ENCODE assay signal across 8 cellular contexts in the genomic region with DNA sequence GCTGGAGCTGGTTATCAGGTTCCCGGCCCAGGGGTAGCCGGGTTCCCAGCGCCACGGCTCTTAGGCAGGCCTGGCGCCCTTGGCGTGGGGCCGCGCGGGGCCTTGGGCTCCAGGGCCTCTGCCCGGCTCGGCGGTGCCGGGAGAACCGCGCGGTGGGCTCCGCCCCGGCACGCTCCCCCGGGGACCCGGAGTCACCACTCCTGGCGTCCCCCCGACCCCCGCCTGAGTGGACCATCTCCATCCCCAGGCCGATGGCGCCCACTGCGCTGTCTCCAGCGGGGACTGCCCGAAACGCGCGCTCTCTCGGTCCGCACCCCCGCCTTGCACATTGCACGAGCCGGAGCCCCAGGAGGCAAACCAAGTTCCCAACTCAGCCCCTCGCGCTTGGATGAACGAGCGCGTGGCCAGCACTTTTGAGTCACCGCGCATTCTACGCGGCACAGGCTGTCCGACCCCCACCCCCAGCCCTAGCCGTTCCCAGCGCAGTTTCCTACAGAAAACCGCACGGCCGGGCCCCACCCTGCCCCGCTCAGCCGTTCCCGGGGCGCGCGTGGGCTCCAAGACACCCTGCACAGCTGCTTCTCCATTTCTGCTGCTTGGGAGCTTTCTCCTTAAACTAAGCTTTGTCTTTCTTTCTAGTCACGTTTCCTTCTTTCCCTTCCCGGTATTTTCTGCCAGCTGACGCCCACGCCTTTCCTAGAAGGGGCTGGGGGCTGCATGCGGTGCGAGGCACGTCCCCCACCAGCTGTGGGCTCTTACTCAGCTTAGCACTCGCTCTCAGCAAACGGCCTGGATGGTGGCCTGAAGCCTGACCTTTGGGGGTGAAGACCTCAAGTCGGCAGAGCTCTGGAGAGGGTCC. TPM values are rescaled to one million over a fixed set of nuclear protein-coding genes. Genes with fewer than 3 reads are reported as not detected.
DNase-seq lines count a peak whose midpoint lies in the region; ATAC-seq and TF ChIP-seq lines count a peak whose summit lies in the region.

No MANE protein-coding gene starts in this region.

- peak overlapping the region; percentile 72 for H3K4me3 ChIP-seq in GM06990 (replicated peaks; ENCODE audit: low read depth, low read length)
- peak overlapping the region; percentile 80 for H3K4me3 ChIP-seq in MM.1S (ENCODE audit: low read length)
- H3K4me3 ChIP-seq in fibroblast of villous mesenchyme (ENCODE audit: low read depth, low read length): peak overlapping the region; percentile 71

- H3K9me2 ChIP-seq in MM.1S (replicated peaks; ENCODE audit: insufficient read depth, low read length): no peaks in the 10 kb centered on the region

- H2AFZ ChIP-seq in MM.1S (ENCODE audit: low read length): peak overlapping the region; percentile 80

- H3K27me3 ChIP-seq in GM06990 (replicated peaks; ENCODE audit: control insufficient read depth, insufficient read depth, low read length): no peaks in the 10 kb centered on the region
- no peaks in the 10 kb centered on the region; the same call in 1 of the 2 replicates for H3K27me3 ChIP-seq in MM.1S (replicated peaks; ENCODE audit: insufficient read depth, low read length)

- no peaks in the 10 kb centered on the region for H4K20me1 ChIP-seq in MM.1S (ENCODE audit: insufficient read depth, low read length)

- H3K36me3 ChIP-seq in GM06990 (ENCODE audit: control insufficient read depth, insufficient read depth, low read length) (no peaks in the 10 kb centered on the region; the same call in 1 of the 2 replicates), MM.1S (replicated peaks; ENCODE audit: insufficient read depth, low read length) (no peaks in the 10 kb centered on the region)

- H3F3A ChIP-seq in MM.1S (ENCODE audit: insufficient read depth, low read length): peaks cover 25% of the 10 kb centered on the region

- no peak for DNase-seq in GM06990 (ENCODE audit: extremely low read depth, insufficient read length)
- DNase-seq in MM.1S: peak; percentile 19
- DNase-seq in activated CD8-positive, alpha-beta memory T cell treated with anti-CD3 and anti-CD28 coated beads, Interleukin-2, amount 50 U/mL, for 4 hours: peak; percentile 41
- DNase-seq in fibroblast of villous mesenchyme (ENCODE audit: low read depth): peak; percentile 58
- DNase-seq in omental fat pad (ENCODE audit: low spot score): peak; percentile 34
- DNase-seq in NCI-H2029 (lab: John Stamatoyannopoulos, UW): no peak

- ATAC-seq in GM21825 (IDR thresholded peaks at IDR 0.05; ENCODE audit: unreplicated experiment) (peak; percentile 21), omental fat pad (ENCODE audit: low FRiP score) (peak; percentile 65), HG03432 (IDR thresholded peaks at IDR 0.05; ENCODE audit: unreplicated experiment) (no peak)

- H3K4me2 ChIP-seq in MM.1S (ENCODE audit: low read depth, low read length): peak overlapping the region; percentile 94

- no peaks in the 10 kb centered on the region for H3K9me3 ChIP-seq in MM.1S (replicated peaks; ENCODE audit: insufficient read depth, low read length)

- peak overlapping the region; percentile 79 for H3K9ac ChIP-seq in MM.1S (ENCODE audit: low read length)

- H3K4me1 ChIP-seq in MM.1S (ENCODE audit: low read length): peaks cover 31% of the 10 kb centered on the region

- H3K27ac ChIP-seq in MM.1S (ENCODE audit: low read length): peak overlapping the region; percentile 32; the same call in 1 of the 2 replicates

- no peak for TF ChIP-seq CTCF in GM06990 (IDR thresholded peaks at IDR 0.05; ENCODE audit: insufficient read depth, low read length, poor library complexity, severe bottlenecking)
- 0 out of 2 replicates have a peak, but pooled peaks have one; percentile 6 for TF ChIP-seq CTCF in MM.1S (IDR thresholded peaks at IDR 0.05; ENCODE audit: low read length)
- no peak for TF ChIP-seq CTCF in fibroblast of villous mesenchyme (IDR thresholded peaks at IDR 0.05; ENCODE audit: insufficient read depth, low read depth, low read length)
- TF ChIP-seq CTCF in omental fat pad (IDR thresholded peaks at IDR 0.05): no peak

- H3K79me2 ChIP-seq in MM.1S (ENCODE audit: low read length): peaks cover 29% of the 10 kb centered on the region

RNA-seq across cellular contexts. Expression of gene CHID1, which starts 0.7 kb away (rescaled TPM):
- 42.2 and 42.3 TPM in 2 replicates for total RNA-seq in fibroblast of villous mesenchyme
- total RNA-seq in omental fat pad: 10 to 100 TPM; 56.6 to 90.5 (median 79.8) TPM

RNA-seq across cellular contexts. Expression of gene AP2A2, which starts 14.4 kb away (rescaled TPM):
- total RNA-seq in fibroblast of villous mesenchyme (45.7 and 53.5 TPM in 2 replicates), omental fat pad (100 to 1,000 TPM in 2 of 4 donors, 10 to 100 TPM in 2; 68.4 to 126 (median 99.2) TPM)

Comparison
In these comparisons a context has a peak if more than half of its experiments do, and no peak if none do; other contexts are left out.
1. DNase-seq: peak in MM.1S (single experiment), activated CD8-positive, alpha-beta memory T cell treated with anti-CD3 and anti-CD28 coated beads, Interleukin-2, amount 50 U/mL, for 4 hours (single experiment), fibroblast of villous mesenchyme (single experiment) and omental fat pad (single experiment); none in GM06990 (single experiment) and NCI-H2029 (single experiment).
2. Peak in every context shown above with its lines, with median percentiles within 50 percentile points of each other: H3K4me3 ChIP-seq.